2 cellular contexts compared by ENCODE assay signal in the genomic region with DNA sequence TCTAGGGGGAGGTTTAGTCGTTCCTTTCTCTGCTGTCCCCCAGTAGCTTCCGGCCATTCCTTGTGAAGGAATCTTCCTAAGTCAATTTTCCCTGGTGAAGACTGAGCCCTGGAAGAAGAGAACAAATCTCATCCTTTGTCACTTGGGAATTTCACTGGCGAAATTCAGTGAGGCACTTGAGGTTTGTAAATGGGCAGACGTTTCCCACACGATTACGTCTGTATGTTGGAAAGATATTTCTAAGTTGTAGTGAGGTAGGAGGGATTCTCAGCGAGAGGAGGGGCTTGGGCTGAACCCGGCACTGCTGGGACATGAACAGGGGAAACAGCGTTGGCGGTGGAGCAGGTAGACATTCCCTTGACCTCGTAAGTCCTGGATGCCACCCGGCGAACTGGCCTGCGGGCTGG.
TF ChIP-seq lines count a peak whose summit lies in the region.

No MANE protein-coding gene starts in this region.

TF ChIP-seq in SK-N-SH, 30 proteins besides CTCF, POLR2A, EP300 and RAD21 (continued from another document):
- TF ChIP-seq, protein P1, sequence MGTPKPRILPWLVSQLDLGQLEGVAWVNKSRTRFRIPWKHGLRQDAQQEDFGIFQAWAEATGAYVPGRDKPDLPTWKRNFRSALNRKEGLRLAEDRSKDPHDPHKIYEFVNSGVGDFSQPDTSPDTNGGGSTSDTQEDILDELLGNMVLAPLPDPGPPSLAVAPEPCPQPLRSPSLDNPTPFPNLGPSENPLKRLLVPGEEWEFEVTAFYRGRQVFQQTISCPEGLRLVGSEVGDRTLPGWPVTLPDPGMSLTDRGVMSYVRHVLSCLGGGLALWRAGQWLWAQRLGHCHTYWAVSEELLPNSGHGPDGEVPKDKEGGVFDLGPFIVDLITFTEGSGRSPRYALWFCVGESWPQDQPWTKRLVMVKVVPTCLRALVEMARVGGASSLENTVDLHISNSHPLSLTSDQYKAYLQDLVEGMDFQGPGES (IDR thresholded peaks at IDR 0.05; ENCODE audit: low read depth, low read length): no peak
- TF ChIP-seq, protein P2, sequence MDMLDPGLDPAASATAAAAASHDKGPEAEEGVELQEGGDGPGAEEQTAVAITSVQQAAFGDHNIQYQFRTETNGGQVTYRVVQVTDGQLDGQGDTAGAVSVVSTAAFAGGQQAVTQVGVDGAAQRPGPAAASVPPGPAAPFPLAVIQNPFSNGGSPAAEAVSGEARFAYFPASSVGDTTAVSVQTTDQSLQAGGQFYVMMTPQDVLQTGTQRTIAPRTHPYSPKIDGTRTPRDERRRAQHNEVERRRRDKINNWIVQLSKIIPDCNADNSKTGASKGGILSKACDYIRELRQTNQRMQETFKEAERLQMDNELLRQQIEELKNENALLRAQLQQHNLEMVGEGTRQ (IDR thresholded peaks at IDR 0.05; ENCODE audit: borderline replicate concordance, low read depth, low read length): no peak

TF ChIP-seq in SK-N-SH treated with all-trans-retinoic acid at 6 μM for 48 hours, 23 proteins besides CTCF, POLR2A, EP300 and RAD21 (continued from another document):
- TF ChIP-seq TOX (CRISPR knock-in tag; IDR thresholded peaks at IDR 0.05; ENCODE audit: borderline replicate concordance) (no peak), ZNF70 (CRISPR knock-in tag; IDR thresholded peaks at IDR 0.05) (no peak), ESRRG (CRISPR knock-in tag; IDR thresholded peaks at IDR 0.05) (no peak), TCF4 (CRISPR knock-in tag; IDR thresholded peaks at IDR 0.05; ENCODE audit: borderline replicate concordance) (no peak), ARNTL (CRISPR knock-in tag; IDR thresholded peaks at IDR 0.05; ENCODE audit: borderline replicate concordance, low read depth) (no peak), ZNF8 (CRISPR knock-in tag; IDR thresholded peaks at IDR 0.05) (no peak)
- TF ChIP-seq, protein P3, sequence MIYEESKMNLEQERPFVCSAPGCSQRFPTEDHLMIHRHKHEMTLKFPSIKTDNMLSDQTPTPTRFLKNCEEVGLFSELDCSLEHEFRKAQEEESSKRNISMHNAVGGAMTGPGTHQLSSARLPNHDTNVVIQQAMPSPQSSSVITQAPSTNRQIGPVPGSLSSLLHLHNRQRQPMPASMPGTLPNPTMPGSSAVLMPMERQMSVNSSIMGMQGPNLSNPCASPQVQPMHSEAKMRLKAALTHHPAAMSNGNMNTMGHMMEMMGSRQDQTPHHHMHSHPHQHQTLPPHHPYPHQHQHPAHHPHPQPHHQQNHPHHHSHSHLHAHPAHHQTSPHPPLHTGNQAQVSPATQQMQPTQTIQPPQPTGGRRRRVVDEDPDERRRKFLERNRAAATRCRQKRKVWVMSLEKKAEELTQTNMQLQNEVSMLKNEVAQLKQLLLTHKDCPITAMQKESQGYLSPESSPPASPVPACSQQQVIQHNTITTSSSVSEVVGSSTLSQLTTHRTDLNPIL (CRISPR knock-in tag; IDR thresholded peaks at IDR 0.05; ENCODE audit: low read depth): no peak
TF ChIP-seq in SK-N-SH treated with all-trans-retinoic acid at 6 μM for 48 hours: peak in this region for 0.
